9 cellular contexts compared by ENCODE assay signal in genomic region chr1:110548381-110548780, GRCh38.
DNase-seq lines count a peak whose midpoint lies in the region; ATAC-seq and TF ChIP-seq lines count a peak whose summit lies in the region.
"Had no signal": no experiment of that assay in that cellular context is flagged by ENCODE, and none has a peak within 500 bp of the region (broad histone marks: within the 10 kb centered on the region; RNA-seq: fewer than 3 reads in every experiment).

No MANE protein-coding gene starts in this region.

- no peak for ATAC-seq in GM21576 (IDR thresholded peaks at IDR 0.05; ENCODE audit: unreplicated experiment)

- no peak overlapping the region for H3K4me3 ChIP-seq in AG09309 (ENCODE audit: control insufficient read depth, low read depth, low read length)

- TF ChIP-seq CTCF in AG09309 (IDR thresholded peaks at IDR 0.05; ENCODE audit: control insufficient read depth, insufficient read depth, low read depth, low read length, missing control alignments): peak; percentile 48
- TF ChIP-seq CTCF in GM20000 (IDR thresholded peaks at IDR 0.05; ENCODE audit: extremely low read depth, missing control alignments): no peak

- no peak for DNase-seq in AG09309 (ENCODE audit: low read depth)
- DNase-seq in GM20000 (ENCODE audit: low spot score): peak; percentile 34
- DNase-seq in RKO (ENCODE audit: low spot score): peak; percentile 16
- DNase-seq in iPS-NIHi7 (ENCODE audit: extremely low spot score): peak; percentile 70
- DNase-seq in activated CD4-positive, alpha-beta T cell treated with anti-CD3 and anti-CD28 coated beads for 4 hours: no peak
- DNase-seq in middle frontal gyrus (ENCODE audit: extremely low spot score, low spot score): no peak
- DNase-seq in superior temporal gyrus (ENCODE audit: extremely low spot score): no peak
- DNase-seq: activated B cell treated with CpG ODN at 0.5 μM for 24 hours had no signal

Comparison
In these comparisons a context has a peak if more than half of its experiments do, and no peak if none do; other contexts are left out.
1. DNase-seq: peak in GM20000 (single experiment), RKO (single experiment) and iPS-NIHi7 (single experiment); none in AG09309 (single experiment), activated CD4-positive, alpha-beta T cell treated with anti-CD3 and anti-CD28 coated beads for 4 hours (0 of 2), middle frontal gyrus (single experiment) and superior temporal gyrus (single experiment).